In the genomic region with DNA sequence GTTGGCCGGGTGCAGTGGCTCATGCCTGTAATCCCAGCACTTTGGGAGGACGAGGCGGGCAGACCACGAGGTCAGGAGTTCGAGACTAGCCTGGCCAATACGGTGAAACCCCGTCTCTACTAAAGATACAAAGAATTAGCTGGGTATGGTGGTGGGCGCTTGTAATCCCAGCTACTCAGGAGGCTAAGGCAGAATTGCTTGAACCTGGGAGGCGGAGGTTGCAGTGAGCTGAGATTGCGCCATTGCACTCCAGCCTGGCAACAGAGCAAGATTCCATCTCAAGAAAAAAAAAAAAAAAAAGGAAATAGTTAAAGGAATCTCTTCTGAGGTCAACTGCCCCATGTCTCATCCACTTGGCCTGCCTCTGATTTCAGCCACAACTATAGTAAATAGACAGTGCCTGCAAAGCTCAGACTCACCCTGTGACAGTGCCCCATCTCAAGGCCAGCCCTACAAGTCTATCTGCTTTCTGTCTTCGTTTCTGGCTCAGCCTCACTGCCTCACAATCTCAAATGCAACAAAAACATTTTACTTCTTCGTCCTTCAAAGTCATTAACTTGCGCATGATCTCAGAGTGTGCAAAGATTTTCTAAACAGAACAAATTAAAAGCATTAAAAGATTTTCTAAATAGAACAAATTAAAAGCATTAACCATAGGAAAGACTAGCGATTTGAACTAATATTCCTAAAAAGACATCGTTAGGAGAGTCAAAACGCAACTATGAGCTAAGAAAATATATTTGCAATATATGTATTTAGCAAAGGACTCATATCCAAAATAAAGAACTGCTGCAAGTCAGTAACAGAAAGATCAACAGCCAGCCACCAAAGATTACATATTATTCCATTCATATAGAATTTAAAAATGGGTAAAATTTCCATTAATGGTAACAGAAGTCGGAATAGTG, we compare ENCODE assay signal across 15 cellular contexts.
A peak's percentile ranks its signal among the peaks of the same experiment; 100 is the strongest.
DNase-seq lines count a peak whose midpoint lies in the region; ATAC-seq and TF ChIP-seq lines count a peak whose summit lies in the region.
"Had no signal": no experiment of that assay in that cellular context is flagged by ENCODE, and none has a peak within 500 bp of the region (broad histone marks: within the 10 kb centered on the region; RNA-seq: fewer than 3 reads in every experiment).

No MANE protein-coding gene starts in this region.

- no peak overlapping the region for H2AK5ac ChIP-seq in mesenchymal stem cell (ENCODE audit: low read length, severe bottlenecking)

- peak overlapping the region; percentile 84 to 97 (median 96) for H3K27ac Mint-ChIP-seq in IgD-negative memory B cell
- H3K27ac Mint-ChIP-seq: brain; T-helper 1 cell treated with Interleukin-12 subunit alpha and Interleukin-12 subunit beta and Interleukin-4 antibody, amounts not matched to agents 30 μg/mL and 1 μg/mL, for 36 hours had no signal

- H3K79me1 ChIP-seq in mesenchymal stem cell (replicated peaks; ENCODE audit: low read length, poor library complexity, severe bottlenecking), result peaks cover 2% of the 10 kb centered on the region

- peaks cover 5 to 12% of the 10 kb centered on the region in 2 experiments for H3K36me3 ChIP-seq in mesenchymal stem cell (ENCODE audit: control insufficient read depth in 1 of 2, insufficient read depth in 2 of 2, low read depth in 1 of 2, low read length in 2 of 2)
- peaks cover 10% of the 10 kb centered on the region for H3K36me3 ChIP-seq in WERI-Rb-1

- intact Hi-C loops in Right ventricle myocardium superior (cut with DNase I), result no loop called here

- peaks cover 63 to 79% (median 67%) of the 10 kb centered on the region in 3 donors for H3K4me1 Mint-ChIP-seq in IgD-negative memory B cell

- in situ Hi-C loops in astrocyte of the spinal cord (cut with HindIII; ENCODE audit: low sequenced_read_pairs), result no loop called here

- H3K18ac ChIP-seq in mesenchymal stem cell (ENCODE audit: low read depth in 1 of 2, low read length in 2 of 2), result no peak overlapping the region

- H4K91ac ChIP-seq in mesenchymal stem cell (ENCODE audit: low read length), result no peak overlapping the region

- no peak overlapping the region for H2BK5ac ChIP-seq in mesenchymal stem cell (ENCODE audit: low read depth, low read length, poor library complexity, severe bottlenecking)

- no peak overlapping the region for H2BK15ac ChIP-seq in mesenchymal stem cell (ENCODE audit: low read depth, poor library complexity, severe bottlenecking)

- WGBS in mesenchymal stem cell, result 63% methylated on average over 11 of the region's 17 CpGs

- peak overlapping the region; percentile 21 for H3K9ac ChIP-seq in mesenchymal stem cell (ENCODE audit: low read length)

- peaks cover 2% of the 10 kb centered on the region for H3K36me3 Mint-ChIP-seq in IgD-negative memory B cell

- no peak overlapping the region for H2BK12ac ChIP-seq in mesenchymal stem cell (ENCODE audit: low read length in 2 of 2)

- no peaks in the 10 kb centered on the region for H3K9me3 ChIP-seq in mesenchymal stem cell (ENCODE audit: control insufficient read depth, low read length)
- H3K9me3 ChIP-seq in WERI-Rb-1 (ENCODE audit: severe bottlenecking), result no peaks in the 10 kb centered on the region
- H3K9me3 ChIP-seq: neutrophil had no signal

- DNase-seq in AG10803 (ENCODE audit: low read depth) (peak; percentile 95), astrocyte of the spinal cord (ENCODE audit: low read depth, low spot score) (peak; percentile 73), mesenchymal stem cell (peak; percentile 96), Right ventricle myocardium superior (no peak), WERI-Rb-1 (no peak), NCI-H1048 (lab: John Stamatoyannopoulos, UW) (no peak)
- no peak for DNase-seq in activated CD4-positive, alpha-beta T cell treated with anti-CD3 and anti-CD28 coated beads for 48 hours
- DNase-seq: CD4-positive, alpha-beta T cell; left cardiac atrium; NCI-H1092 had no signal

- no peaks in the 10 kb centered on the region for H3K27me3 Mint-ChIP-seq in IgD-negative memory B cell
- H3K27me3 Mint-ChIP-seq: brain; CD4-positive, alpha-beta T cell; stimulated activated naive CD8-positive, alpha-beta T cell treated with anti-CD3 and anti-CD28 coated beads, Interleukin-15, Interleukin-2, amounts not matched to agents 100 ng/mL and 50 ng/mL, for 24 hours had no signal

- no peak overlapping the region for H3K23ac ChIP-seq in mesenchymal stem cell (ENCODE audit: low read length in 2 of 2)

- no peak overlapping the region for H3K27ac ChIP-seq in mesenchymal stem cell (ENCODE audit: low read length, poor library complexity, severe bottlenecking)
- no peak overlapping the region for H3K27ac ChIP-seq in WERI-Rb-1
- H3K27ac ChIP-seq: neutrophil had no signal

- H3K9me3 Mint-ChIP-seq in IgD-negative memory B cell, result no peaks in the 10 kb centered on the region
- H3K9me3 Mint-ChIP-seq: brain; CD4-positive, alpha-beta T cell; stimulated activated naive CD8-positive, alpha-beta T cell treated with anti-CD3 and anti-CD28 coated beads, Interleukin-15, Interleukin-2, amounts not matched to agents 100 ng/mL and 50 ng/mL, for 24 hours; T-helper 1 cell treated with Interleukin-12 subunit alpha and Interleukin-12 subunit beta and Interleukin-4 antibody, amounts not matched to agents 30 μg/mL and 1 μg/mL, for 36 hours had no signal

- H3K4me3 ChIP-seq in AG10803 (ENCODE audit: low read length) (no peak overlapping the region), astrocyte of the spinal cord (ENCODE audit: low read depth, low read length) (no peak overlapping the region), mesenchymal stem cell (ENCODE audit: insufficient read depth in 1 of 2, low read depth in 1 of 2, low read length in 2 of 2) (no peak overlapping the region), WERI-Rb-1 (ENCODE audit: low read depth, low read length) (no peak overlapping the region)

- no peak overlapping the region for H2BK120ac ChIP-seq in mesenchymal stem cell (ENCODE audit: low read depth, low read length)

- H3K4me3 Mint-ChIP-seq in IgD-negative memory B cell, result peak overlapping the region in 3 of 4 donors; percentile 80 to 88 (median 85)
- H3K4me3 Mint-ChIP-seq: brain; CD4-positive, alpha-beta T cell; stimulated activated naive CD8-positive, alpha-beta T cell treated with anti-CD3 and anti-CD28 coated beads, Interleukin-15, Interleukin-2, amounts not matched to agents 100 ng/mL and 50 ng/mL, for 24 hours; T-helper 1 cell treated with Interleukin-12 subunit alpha and Interleukin-12 subunit beta and Interleukin-4 antibody, amounts not matched to agents 30 μg/mL and 1 μg/mL, for 36 hours had no signal

- no peak for ATAC-seq in Right ventricle myocardium superior (ENCODE audit: poor library complexity)

- no peak overlapping the region for H3K4ac ChIP-seq in mesenchymal stem cell (ENCODE audit: low read depth in 1 of 2, low read length in 2 of 2)

- no peak overlapping the region for H4K8ac ChIP-seq in mesenchymal stem cell (ENCODE audit: low read length)

- TF ChIP-seq CTCF in AG10803 (conservative IDR thresholded peaks at IDR 0.05; ENCODE audit: low read length), result peak; percentile 17; the same call in 1 of the 2 replicates
- no peak for TF ChIP-seq CTCF in astrocyte of the spinal cord (IDR thresholded peaks at IDR 0.05; ENCODE audit: low read depth, low read length)
- TF ChIP-seq CTCF in WERI-Rb-1 (IDR thresholded peaks at IDR 0.05; ENCODE audit: low read depth, low read length), result no peak

- H3K4me1 ChIP-seq in mesenchymal stem cell (ENCODE audit: control insufficient read depth, insufficient read depth, low read depth, low read length), result peaks cover 2% of the 10 kb centered on the region

- no peak overlapping the region for H3K4me2 ChIP-seq in mesenchymal stem cell (ENCODE audit: low read length, poor library complexity, severe bottlenecking)

- H3K14ac ChIP-seq in mesenchymal stem cell (ENCODE audit: low read length in 2 of 2), result no peak overlapping the region

- H3K27me3 ChIP-seq in mesenchymal stem cell (ENCODE audit: control insufficient read depth in 1 of 2, insufficient read depth in 1 of 2, low read length in 2 of 2), result no peaks in the 10 kb centered on the region
- no peaks in the 10 kb centered on the region for H3K27me3 ChIP-seq in WERI-Rb-1 (ENCODE audit: insufficient read depth, low read depth, severe bottlenecking)
- H3K27me3 ChIP-seq: neutrophil had no signal

- H2AFZ ChIP-seq in mesenchymal stem cell (ENCODE audit: low read depth, low read length), result no peak overlapping the region

Comparison
In these comparisons a context has a peak if more than half of its experiments do, and no peak if none do; other contexts are left out.
1. DNase-seq: peak in AG10803 (single experiment), astrocyte of the spinal cord (single experiment) and mesenchymal stem cell (single experiment); none in activated CD4-positive, alpha-beta T cell treated with anti-CD3 and anti-CD28 coated beads for 48 hours (single experiment), Right ventricle myocardium superior (single experiment), WERI-Rb-1 (single experiment) and NCI-H1048 (single experiment).